29 cellular contexts compared by ENCODE assay signal in genomic region chr19:30020189-30020588, GRCh38.
"Had no signal": no experiment of that assay in that cellular context is flagged by ENCODE, and none has a peak within 500 bp of the region (broad histone marks: within the 10 kb centered on the region; RNA-seq: fewer than 3 reads in every experiment).

No MANE protein-coding gene starts in this region.

- H3K27ac Mint-ChIP-seq: dendritic cell treated with granulocyte-macrophage colony-stimulating factor and Interleukin-4, amounts not matched to agents 40 ng/mL and 50 ng/mL, for 4 days; effector memory CD8-positive, alpha-beta T cell; endodermal cell had no signal

- H3K9me3 ChIP-seq: esophagus muscularis mucosa, esophagus squamous epithelium, gastrocnemius medialis, gastroesophageal sphincter had no signal

- FAIRE-seq: endometrium, endothelial cell of umbilical vein, frontal cortex had no signal

- ATAC-seq: effector memory CD8-positive, alpha-beta T cell; esophagus mucosa; foreskin keratinocyte; gastrocnemius medialis; gastroesophageal sphincter; heart left ventricle; heart right ventricle had no signal

- H3K9me3 Mint-ChIP-seq: dendritic cell treated with granulocyte-macrophage colony-stimulating factor and Interleukin-4, amounts not matched to agents 40 ng/mL and 50 ng/mL, for 4 days; effector memory CD8-positive, alpha-beta T cell had no signal

- H3K27ac ChIP-seq: coronary artery, dorsolateral prefrontal cortex, epithelial cell of prostate, esophagus muscularis mucosa, esophagus squamous epithelium, foreskin keratinocyte, gastrocnemius medialis, gastroesophageal sphincter, heart left ventricle, heart right ventricle, hepatocyte had no signal

- H3K4me1 Mint-ChIP-seq: endodermal cell had no signal

- H3K27me3 Mint-ChIP-seq: dendritic cell treated with granulocyte-macrophage colony-stimulating factor and Interleukin-4, amounts not matched to agents 40 ng/mL and 50 ng/mL, for 4 days; effector memory CD8-positive, alpha-beta T cell had no signal

- H3K4me3 Mint-ChIP-seq: dendritic cell treated with granulocyte-macrophage colony-stimulating factor and Interleukin-4, amounts not matched to agents 40 ng/mL and 50 ng/mL, for 4 days; effector memory CD8-positive, alpha-beta T cell; endodermal cell had no signal

- H3K4me3 ChIP-seq: coronary artery, dorsolateral prefrontal cortex, esophagus muscularis mucosa, esophagus squamous epithelium, gastrocnemius medialis, gastroesophageal sphincter, heart left ventricle, heart right ventricle, hepatocyte had no signal

- H3K4me1 ChIP-seq: esophagus muscularis mucosa, esophagus squamous epithelium, foreskin keratinocyte, gastrocnemius medialis, gastroesophageal sphincter, heart left ventricle, heart right ventricle had no signal

- DNase-seq: cortex of kidney; dermis blood vessel endothelial cell; dorsolateral prefrontal cortex; effector CD4-positive, alpha-beta T cell; effector CD8-positive, alpha-beta T cell; effector memory CD4-positive, alpha-beta T cell; effector memory CD8-positive, alpha-beta T cell; endodermal cell; erythroblast; esophagus squamous epithelium; foreskin fibroblast; foreskin keratinocyte; foreskin melanocyte; gastrocnemius medialis; glutamatergic neuron; head of caudate nucleus; heart left ventricle; heart right ventricle; hippocampal formation had no signal
